In the genomic region with DNA sequence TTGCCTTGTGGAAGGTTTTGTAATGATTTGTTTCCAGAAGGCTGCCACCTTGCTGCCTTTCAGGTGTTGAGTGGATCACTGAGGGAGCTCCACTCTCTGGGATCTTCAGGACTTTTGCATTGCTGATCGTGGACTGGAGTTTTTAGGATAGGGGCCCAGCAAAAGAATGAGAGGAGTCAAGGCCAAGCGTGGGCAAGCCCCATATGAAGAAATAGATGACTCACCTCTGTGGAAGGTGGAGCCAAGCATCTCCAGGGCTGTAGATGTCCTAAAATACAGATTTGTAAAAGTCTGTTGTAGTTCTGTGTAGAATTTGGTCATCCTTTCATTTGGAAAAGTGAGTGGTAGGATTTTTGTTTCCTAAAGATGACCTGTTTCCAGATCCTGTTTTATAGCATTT, we compare ENCODE assay signal across 17 cellular contexts.
A peak's percentile ranks its signal among the peaks of the same experiment; 100 is the strongest.
DNase-seq lines count a peak whose midpoint lies in the region; ATAC-seq, FAIRE-seq and TF ChIP-seq lines count a peak whose summit lies in the region.
"Had no signal": no experiment of that assay in that cellular context is flagged by ENCODE, and none has a peak within 500 bp of the region (broad histone marks: within the 10 kb centered on the region; RNA-seq: fewer than 3 reads in every experiment).

No MANE protein-coding gene starts in this region.

- no peaks in the 10 kb centered on the region for H3K27me3 ChIP-seq in body of pancreas
- H3K27me3 ChIP-seq: tibial artery had no signal

- TF ChIP-seq CTCF in A549 (IDR thresholded peaks at IDR 0.05): no peak
- no peak for TF ChIP-seq CTCF in HEK293 (tag by site-specific recombination; IDR thresholded peaks at IDR 0.05)
- TF ChIP-seq CTCF in body of pancreas (IDR thresholded peaks at IDR 0.05): no peak

- no peak overlapping the region for H3K27ac Mint-ChIP-seq in activated CD4-positive, alpha-beta T cell treated with anti-CD3 and anti-CD28 coated beads for 36 hours
- H3K27ac Mint-ChIP-seq: activated T-cell treated with anti-CD3 and anti-CD28 coated beads, Interleukin-2, amount 50 U/mL, for 72 hours; natural killer cell treated with Interleukin-12 subunit alpha and Interleukin-12 subunit beta and Interleukin-15 and Interleukin-18, amount 100 ng/mL, for 72 hours had no signal

- H3K9me3 Mint-ChIP-seq in activated CD4-positive, alpha-beta T cell treated with anti-CD3 and anti-CD28 coated beads for 36 hours (ENCODE audit: low read depth): peaks cover 1% of the 10 kb centered on the region

- H3K27ac ChIP-seq in A549 (peak overlapping the region; percentile 21 to 56; a peak in 2 of 6 replicates), HEK293 (ENCODE audit: extremely low read depth, low read depth, low read length) (no peak overlapping the region), body of pancreas (no peak overlapping the region)
- H3K27ac ChIP-seq: tibial artery, WERI-Rb-1 had no signal

- CTCF ChIA-PET in A549 (lab: Yijun Ruan, JAX): interaction anchor here (0.8 to 3.3 kb wide), 4 partner anchors 11 to 171 kb away, joined by 3 to 19 read pairs (median 4); no protein-coding TSS in a partner anchor
- CTCF ChIA-PET in HEK293 (lab: Yijun Ruan, JAX): interaction anchor here (0.6 to 3.2 kb wide), 4 partner anchors 11 to 169 kb away, joined by 3 to 19 read pairs (median 10); no protein-coding TSS in a partner anchor
- CTCF ChIA-PET in activated CD4-positive, alpha-beta T cell treated with anti-CD3 and anti-CD28 coated beads for 36 hours (lab: Charles Lee): interaction anchor here (1.0 kb wide), 1 partner anchor 11 kb away, joined by 9 read pairs; no protein-coding TSS in a partner anchor

- peaks cover 5% of the 10 kb centered on the region for H3K4me1 Mint-ChIP-seq in activated CD4-positive, alpha-beta T cell treated with anti-CD3 and anti-CD28 coated beads for 36 hours

- H3K27me3 Mint-ChIP-seq in activated CD4-positive, alpha-beta T cell treated with anti-CD3 and anti-CD28 coated beads for 36 hours: no peaks in the 10 kb centered on the region
- H3K27me3 Mint-ChIP-seq: natural killer cell treated with Interleukin-12 subunit alpha and Interleukin-12 subunit beta and Interleukin-15 and Interleukin-18, amount 100 ng/mL, for 72 hours had no signal

- POLR2A ChIA-PET in A549 (lab: Yijun Ruan, JAX) (no interaction called here), HEK293 (lab: Yijun Ruan, JAX) (interaction anchor here (0.7 kb wide), 1 partner anchor 157 kb away, joined by 3 read pairs; no protein-coding TSS in a partner anchor)
- POLR2A ChIA-PET in activated CD4-positive, alpha-beta T cell treated with anti-CD3 and anti-CD28 coated beads for 36 hours (lab: Charles Lee): interaction anchor here (0.6 kb wide), 1 partner anchor 1359 kb away, joined by 6 read pairs; no protein-coding TSS in a partner anchor

- no peak for TF ChIP-seq RAD21 in A549 (conservative IDR thresholded peaks at IDR 0.05 in 1 of 2, IDR thresholded peaks at IDR 0.05 in 1 of 2)

- ATAC-seq in A549 (peak in 1 of 2 experiments; percentile 52; a peak in 3 of 6 replicates), SK-N-SH treated with all-trans-retinoic acid at 6 μM for 48 hours (peak; percentile 64), body of pancreas (no peak), sciatic nerve (no peak)
- no peak for ATAC-seq in activated CD4-positive, alpha-beta T cell treated with anti-CD3 and anti-CD28 coated beads for 36 hours
- ATAC-seq: activated T-cell treated with anti-CD3 and anti-CD28 coated beads, Interleukin-2, amount 50 U/mL, for 72 hours; natural killer cell treated with Interleukin-12 subunit alpha and Interleukin-12 subunit beta and Interleukin-15 and Interleukin-18, amount 100 ng/mL, for 72 hours had no signal

- peaks cover 37% of the 10 kb centered on the region for H3K36me3 Mint-ChIP-seq in activated CD4-positive, alpha-beta T cell treated with anti-CD3 and anti-CD28 coated beads for 36 hours (ENCODE audit: low read depth)

- WGBS in A549 (ENCODE audit: missing lambda C conversion rate): 35% methylated on average over 2 of the region's 2 CpGs
- 76 to 81% methylated on average over 2 of the region's 2 CpGs for WGBS in body of pancreas, 2 donors

- H3K4me3 Mint-ChIP-seq in activated CD4-positive, alpha-beta T cell treated with anti-CD3 and anti-CD28 coated beads for 36 hours: no peak overlapping the region
- H3K4me3 Mint-ChIP-seq: activated T-cell treated with anti-CD3 and anti-CD28 coated beads, Interleukin-2, amount 50 U/mL, for 72 hours; natural killer cell treated with Interleukin-12 subunit alpha and Interleukin-12 subunit beta and Interleukin-15 and Interleukin-18, amount 100 ng/mL, for 72 hours had no signal

- TF ChIP-seq EP300 in A549 (IDR thresholded peaks at IDR 0.05): no peak

- intact Hi-C loops in body of pancreas (cut with DNase I) (no loop called here), sciatic nerve (cut with DNase I) (no loop called here)
- intact Hi-C loops in activated CD4-positive, alpha-beta T cell treated with anti-CD3 and anti-CD28 coated beads for 36 hours (cut with DNase I, micrococcal nuclease): no loop called here

- TF ChIP-seq POLR2A in A549 (IDR thresholded peaks at IDR 0.05; ENCODE audit: low read length) (no peak), body of pancreas (IDR thresholded peaks at IDR 0.05) (no peak)

- peaks cover 6% of the 10 kb centered on the region; the same call in 1 of the 3 replicates for H3K9me3 ChIP-seq in A549
- no peaks in the 10 kb centered on the region for H3K9me3 ChIP-seq in HEK293 (ENCODE audit: control insufficient read depth, insufficient read depth, low read depth, low read length)
- no peaks in the 10 kb centered on the region for H3K9me3 ChIP-seq in body of pancreas
- H3K9me3 ChIP-seq: tibial artery had no signal

- no peak for DNase-seq in A549 (ENCODE audit: low read depth in 1 of 2, low spot score in 1 of 2)
- peak; percentile 55 for DNase-seq in fibroblast of the conjunctiva (ENCODE audit: low read depth)
- DNase-seq in body of pancreas: no peak
- DNase-seq in activated CD4-positive, alpha-beta T cell treated with anti-CD3 and anti-CD28 coated beads for 36 hours: no peak
- DNase-seq in sciatic nerve (ENCODE audit: low spot score): no peak
- no peak for DNase-seq in frontal cortex (ENCODE audit: low spot score in 2 of 2)
- DNase-seq: central memory CD4-positive, alpha-beta T cell; DMS79 treated with DMSO at 0.1 percent for 48 hours; kidney; NCI-H1092; Right ventricle myocardium superior; tibial artery; WERI-Rb-1 had no signal

- H3K4me3 ChIP-seq in A549 (no peak overlapping the region), HEK293 (ENCODE audit: low read depth, low read length) (no peak overlapping the region), body of pancreas (no peak overlapping the region)
- H3K4me3 ChIP-seq: tibial artery had no signal

- FAIRE-seq in A549 (lab: Jason Lieb, UNC) (no peak), frontal cortex (lab: Jason Lieb, UNC) (no peak)
- FAIRE-seq: kidney had no signal

- peak overlapping the region; percentile 26; the same call in 2 of the 3 replicates for H3K4me2 ChIP-seq in A549

- H3K36me3 ChIP-seq in HEK293 (ENCODE audit: control insufficient read depth in 2 of 2, insufficient read depth in 1 of 2, low read length in 2 of 2) (no peaks in the 10 kb centered on the region), body of pancreas (replicated peaks in 1 of 2; ENCODE audit: insufficient read depth in 1 of 2, low read depth in 2 of 2) (no peaks in the 10 kb centered on the region)
- H3K36me3 ChIP-seq: tibial artery, WERI-Rb-1 had no signal

- H3K4me1 ChIP-seq in A549 (peaks cover 31% of the 10 kb centered on the region), HEK293 (ENCODE audit: control insufficient read depth, insufficient read depth, low read length) (no peaks in the 10 kb centered on the region), body of pancreas (no peaks in the 10 kb centered on the region)

TF ChIP-seq in A549, 52 proteins besides CTCF, POLR2A, EP300 and RAD21:
- TF ChIP-seq JUN (IDR thresholded peaks at IDR 0.05) (no peak), FOSL2 (IDR thresholded peaks at IDR 0.05) (peak; percentile 27; the same call in 1 of the 2 replicates), FOSL2 (CRISPR knock-in tag; IDR thresholded peaks at IDR 0.05) (peak; percentile 62), CEBPB (IDR thresholded peaks at IDR 0.05) (peak in 1 of 2 experiments; percentile 39; a peak in 1 of 4 replicates)

TF ChIP-seq in HEK293, 187 proteins besides CTCF, POLR2A, EP300 and RAD21:
- TF ChIP-seq ZNF133 (tag by site-specific recombination; IDR thresholded peaks at IDR 0.05) (no peak), ZNF146 (tag by site-specific recombination; IDR thresholded peaks at IDR 0.05) (no peak), PRDM1 (tag by site-specific recombination; IDR thresholded peaks at IDR 0.05) (peak; percentile 47; the same call in 1 of the 2 replicates), ZNF302 (tag by site-specific recombination; IDR thresholded peaks at IDR 0.05; ENCODE audit: low read depth) (no peak)
- TF ChIP-seq, protein P1, sequence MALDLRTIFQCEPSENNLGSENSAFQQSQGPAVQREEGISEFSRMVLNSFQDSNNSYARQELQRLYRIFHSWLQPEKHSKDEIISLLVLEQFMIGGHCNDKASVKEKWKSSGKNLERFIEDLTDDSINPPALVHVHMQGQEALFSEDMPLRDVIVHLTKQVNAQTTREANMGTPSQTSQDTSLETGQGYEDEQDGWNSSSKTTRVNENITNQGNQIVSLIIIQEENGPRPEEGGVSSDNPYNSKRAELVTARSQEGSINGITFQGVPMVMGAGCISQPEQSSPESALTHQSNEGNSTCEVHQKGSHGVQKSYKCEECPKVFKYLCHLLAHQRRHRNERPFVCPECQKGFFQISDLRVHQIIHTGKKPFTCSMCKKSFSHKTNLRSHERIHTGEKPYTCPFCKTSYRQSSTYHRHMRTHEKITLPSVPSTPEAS (tag by site-specific recombination; IDR thresholded peaks at IDR 0.05): no peak

TF ChIP-seq in SK-N-SH treated with all-trans-retinoic acid at 6 μM for 48 hours, 23 proteins besides CTCF, POLR2A, EP300 and RAD21 (continues in another document):
- TF ChIP-seq RARB (CRISPR knock-in tag; IDR thresholded peaks at IDR 0.05) (no peak), ZFP3 (CRISPR knock-in tag; IDR thresholded peaks at IDR 0.05) (no peak), BACH2 (CRISPR knock-in tag; IDR thresholded peaks at IDR 0.05; ENCODE audit: borderline replicate concordance) (no peak), ESRRG (CRISPR knock-in tag; IDR thresholded peaks at IDR 0.05) (no peak), ISL1 (CRISPR knock-in tag; IDR thresholded peaks at IDR 0.05) (no peak), TCF4 (CRISPR knock-in tag; IDR thresholded peaks at IDR 0.05; ENCODE audit: borderline replicate concordance) (no peak), ZNF8 (CRISPR knock-in tag; IDR thresholded peaks at IDR 0.05) (no peak)
- TF ChIP-seq, protein P2, sequence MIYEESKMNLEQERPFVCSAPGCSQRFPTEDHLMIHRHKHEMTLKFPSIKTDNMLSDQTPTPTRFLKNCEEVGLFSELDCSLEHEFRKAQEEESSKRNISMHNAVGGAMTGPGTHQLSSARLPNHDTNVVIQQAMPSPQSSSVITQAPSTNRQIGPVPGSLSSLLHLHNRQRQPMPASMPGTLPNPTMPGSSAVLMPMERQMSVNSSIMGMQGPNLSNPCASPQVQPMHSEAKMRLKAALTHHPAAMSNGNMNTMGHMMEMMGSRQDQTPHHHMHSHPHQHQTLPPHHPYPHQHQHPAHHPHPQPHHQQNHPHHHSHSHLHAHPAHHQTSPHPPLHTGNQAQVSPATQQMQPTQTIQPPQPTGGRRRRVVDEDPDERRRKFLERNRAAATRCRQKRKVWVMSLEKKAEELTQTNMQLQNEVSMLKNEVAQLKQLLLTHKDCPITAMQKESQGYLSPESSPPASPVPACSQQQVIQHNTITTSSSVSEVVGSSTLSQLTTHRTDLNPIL (CRISPR knock-in tag; IDR thresholded peaks at IDR 0.05; ENCODE audit: low read depth): no peak

Comparison
In these comparisons a context has a peak if more than half of its experiments do, and no peak if none do; other contexts are left out.
1. H3K27ac ChIP-seq: peak in A549 (2 of 2); none in HEK293 (single experiment) and body of pancreas (0 of 4).